Comparison of ENCODE assay signal across 21 cellular contexts in genomic region chr17:63967953-63968352, GRCh38. TPM values are rescaled to one million over a fixed set of nuclear protein-coding genes. Genes with fewer than 3 reads are reported as not detected.
DNase-seq lines count a peak whose midpoint lies in the region; ATAC-seq and TF ChIP-seq lines count a peak whose summit lies in the region.
"Had no signal": no experiment of that assay in that cellular context is flagged by ENCODE, and none has a peak within 500 bp of the region (broad histone marks: within the 10 kb centered on the region; RNA-seq: fewer than 3 reads in every experiment).

No MANE protein-coding gene starts in this region.

- H3K9me3 ChIP-seq in vagina = no peaks in the 10 kb centered on the region
- H3K9me3 ChIP-seq: BLaER1 treated with 17β-estradiol and CSF1 and Interleukin-3, amounts not matched to agents 10 nM and 100 nM; colonic mucosa; heart left ventricle; transverse colon had no signal

- peaks cover 19% of the 10 kb centered on the region for H3K4me1 Mint-ChIP-seq in activated CD4-positive, alpha-beta T cell treated with anti-CD3 and anti-CD28 coated beads for 36 hours
- peaks cover 12% of the 10 kb centered on the region for H3K4me1 Mint-ChIP-seq in activated CD4-positive, alpha-beta T cell treated with anti-CD3 and anti-CD28 coated beads, Interleukin-2, amount 10 ng/mL, durations not matched to agents 7 days and 5 days
- H3K4me1 Mint-ChIP-seq: brain had no signal

- POLR2A ChIA-PET in activated CD4-positive, alpha-beta T cell treated with anti-CD3 and anti-CD28 coated beads for 36 hours (lab: Charles Lee) = no interaction called here
- POLR2A ChIA-PET in activated CD4-positive, alpha-beta T cell treated with anti-CD3 and anti-CD28 coated beads, Interleukin-2, amount 10 ng/mL, durations not matched to agents 7 days and 5 days (lab: Charles Lee) = no interaction called here

- peak; percentile 68 for ATAC-seq in activated CD4-positive, alpha-beta T cell treated with anti-CD3 and anti-CD28 coated beads for 36 hours
- ATAC-seq: heart left ventricle; stimulated activated naive B cell treated with anti-CD40 and anti-IgM and Interleukin-4, amounts not matched to agents 10 μg/mL and 1 μg/mL and 100 μg/mL, for 72 hours; T-helper 17 cell had no signal

- no peak for TF ChIP-seq POLR2A in vagina (IDR thresholded peaks at IDR 0.05)

- H3K36me3 ChIP-seq in vagina = no peaks in the 10 kb centered on the region
- H3K36me3 ChIP-seq: BLaER1 treated with 17β-estradiol and CSF1 and Interleukin-3, amounts not matched to agents 10 nM and 100 nM; colonic mucosa; heart left ventricle; transverse colon had no signal

- no peaks in the 10 kb centered on the region for H3K9me3 Mint-ChIP-seq in activated CD4-positive, alpha-beta T cell treated with anti-CD3 and anti-CD28 coated beads for 36 hours (ENCODE audit: low read depth)
- no peaks in the 10 kb centered on the region for H3K9me3 Mint-ChIP-seq in activated CD4-positive, alpha-beta T cell treated with anti-CD3 and anti-CD28 coated beads, Interleukin-2, amount 10 ng/mL, durations not matched to agents 7 days and 5 days
- H3K9me3 Mint-ChIP-seq: activated naive CD8-positive, alpha-beta T cell treated with anti-CD3 and anti-CD28 coated beads, Interleukin-2, amount 10 ng/mL, durations not matched to agents 7 days and 5 days; brain; immature natural killer cell; stimulated activated naive B cell treated with anti-CD40 and anti-IgM and Interleukin-4, amounts not matched to agents 10 μg/mL and 1 μg/mL and 100 μg/mL, for 72 hours had no signal

- H3K27ac Mint-ChIP-seq in activated CD4-positive, alpha-beta T cell treated with anti-CD3 and anti-CD28 coated beads for 36 hours = no peak overlapping the region
- no peak overlapping the region for H3K27ac Mint-ChIP-seq in activated CD4-positive, alpha-beta T cell treated with anti-CD3 and anti-CD28 coated beads, Interleukin-2, amount 10 ng/mL, durations not matched to agents 7 days and 5 days
- H3K27ac Mint-ChIP-seq: activated naive CD8-positive, alpha-beta T cell treated with anti-CD3 and anti-CD28 coated beads, Interleukin-2, amount 10 ng/mL, durations not matched to agents 7 days and 5 days; brain; stimulated activated naive B cell treated with anti-CD40 and anti-IgM and Interleukin-4, amounts not matched to agents 10 μg/mL and 1 μg/mL and 100 μg/mL, for 72 hours; T-helper 17 cell had no signal

- H3K4me3 ChIP-seq in vagina = no peak overlapping the region
- H3K4me3 ChIP-seq: BLaER1 treated with 17β-estradiol and CSF1 and Interleukin-3, amounts not matched to agents 10 nM and 100 nM; colonic mucosa; heart left ventricle; transverse colon had no signal

- CTCF ChIA-PET in activated CD4-positive, alpha-beta T cell treated with anti-CD3 and anti-CD28 coated beads for 36 hours (lab: Charles Lee) = interaction anchor here (0.8 to 2.0 kb wide), 6 partner anchors 11 to 75 kb away, joined by 3 to 5 read pairs (median 4); partner anchors contain the start of gene CSHL1
- CTCF ChIA-PET in activated CD4-positive, alpha-beta T cell treated with anti-CD3 and anti-CD28 coated beads, Interleukin-2, amount 10 ng/mL, durations not matched to agents 7 days and 5 days (lab: Charles Lee) = interaction anchor here (0.8 to 3.4 kb wide), 4 partner anchors 18 to 87 kb away, joined by 3 to 12 read pairs (median 3); partner anchors contain the start of gene GH2

- H3K27ac ChIP-seq in vagina = no peak overlapping the region
- H3K27ac ChIP-seq: BLaER1 treated with 17β-estradiol and CSF1 and Interleukin-3, amounts not matched to agents 10 nM and 100 nM; colonic mucosa; heart left ventricle; KMS-11; transverse colon had no signal

- intact Hi-C loops in activated CD4-positive, alpha-beta T cell treated with anti-CD3 and anti-CD28 coated beads for 36 hours (cut with DNase I, micrococcal nuclease) = no loop called here
- intact Hi-C loops in vagina (cut with DNase I) = no loop called here

- no peaks in the 10 kb centered on the region for H3K27me3 Mint-ChIP-seq in activated CD4-positive, alpha-beta T cell treated with anti-CD3 and anti-CD28 coated beads for 36 hours
- peaks cover 1% of the 10 kb centered on the region for H3K27me3 Mint-ChIP-seq in activated CD4-positive, alpha-beta T cell treated with anti-CD3 and anti-CD28 coated beads, Interleukin-2, amount 10 ng/mL, durations not matched to agents 7 days and 5 days
- H3K27me3 Mint-ChIP-seq: brain; stimulated activated naive B cell treated with anti-CD40 and anti-IgM and Interleukin-4, amounts not matched to agents 10 μg/mL and 1 μg/mL and 100 μg/mL, for 72 hours; T-helper 17 cell had no signal

- H3K4me3 Mint-ChIP-seq in activated CD4-positive, alpha-beta T cell treated with anti-CD3 and anti-CD28 coated beads for 36 hours = no peak overlapping the region
- H3K4me3 Mint-ChIP-seq in activated CD4-positive, alpha-beta T cell treated with anti-CD3 and anti-CD28 coated beads, Interleukin-2, amount 10 ng/mL, durations not matched to agents 7 days and 5 days = no peak overlapping the region
- H3K4me3 Mint-ChIP-seq: activated naive CD8-positive, alpha-beta T cell treated with anti-CD3 and anti-CD28 coated beads, Interleukin-2, amount 10 ng/mL, durations not matched to agents 7 days and 5 days; brain; stimulated activated naive B cell treated with anti-CD40 and anti-IgM and Interleukin-4, amounts not matched to agents 10 μg/mL and 1 μg/mL and 100 μg/mL, for 72 hours; T-helper 17 cell had no signal

- DNase-seq in activated CD4-positive, alpha-beta T cell treated with anti-CD3 and anti-CD28 coated beads for 36 hours = peak; percentile 72
- no peak for DNase-seq in activated CD4-positive, alpha-beta T cell treated with anti-CD3 and anti-CD28 coated beads, Interleukin-2, amount 10 ng/mL, durations not matched to agents 7 days and 5 days
- DNase-seq in Daoy (ENCODE audit: low read depth) = peak; percentile 49
- peak; percentile 33 for DNase-seq in SW480 (ENCODE audit: low spot score)
- DNase-seq in vagina (ENCODE audit: extremely low spot score in 2 of 2) = no peak
- no peak for DNase-seq in DMS79 (lab: John Stamatoyannopoulos, UW)
- DNase-seq: activated naive CD8-positive, alpha-beta T cell treated with anti-CD3 and anti-CD28 coated beads, Interleukin-2, amount 10 ng/mL, durations not matched to agents 7 days and 5 days; colonic mucosa; heart left ventricle; immature natural killer cell; NCI-H526 treated with DMSO at 0.1 percent for 48 hours; SIG-M5; stimulated activated naive B cell treated with anti-CD40 and anti-IgM and Interleukin-4, amounts not matched to agents 10 μg/mL and 1 μg/mL and 100 μg/mL, for 72 hours; T-helper 17 cell; transverse colon had no signal

- TF ChIP-seq CTCF in vagina (IDR thresholded peaks at IDR 0.05) = no peak

- H3K27me3 ChIP-seq in vagina = no peaks in the 10 kb centered on the region
- H3K27me3 ChIP-seq: BLaER1 treated with 17β-estradiol and CSF1 and Interleukin-3, amounts not matched to agents 10 nM and 100 nM; colonic mucosa; heart left ventricle; transverse colon had no signal

- no peaks in the 10 kb centered on the region for H3K36me3 Mint-ChIP-seq in activated CD4-positive, alpha-beta T cell treated with anti-CD3 and anti-CD28 coated beads for 36 hours (ENCODE audit: low read depth)
- no peaks in the 10 kb centered on the region for H3K36me3 Mint-ChIP-seq in activated CD4-positive, alpha-beta T cell treated with anti-CD3 and anti-CD28 coated beads, Interleukin-2, amount 10 ng/mL, durations not matched to agents 7 days and 5 days (ENCODE audit: low read depth)
- H3K36me3 Mint-ChIP-seq: activated naive CD8-positive, alpha-beta T cell treated with anti-CD3 and anti-CD28 coated beads, Interleukin-2, amount 10 ng/mL, durations not matched to agents 7 days and 5 days; brain; immature natural killer cell; stimulated activated naive B cell treated with anti-CD40 and anti-IgM and Interleukin-4, amounts not matched to agents 10 μg/mL and 1 μg/mL and 100 μg/mL, for 72 hours had no signal

- no peaks in the 10 kb centered on the region for H3K4me1 ChIP-seq in vagina
- H3K4me1 ChIP-seq: colonic mucosa, transverse colon had no signal

RNA-seq across cellular contexts. Expression of gene SCN4A, which starts 4.8 kb away (rescaled TPM):
- total RNA-seq in activated CD4-positive, alpha-beta T cell treated with anti-CD3 and anti-CD28 coated beads for 36 hours = under 1 TPM; 0.21 to 0.50 TPM
- under 1 TPM; 0.04 to 0.17 TPM for total RNA-seq in activated CD4-positive, alpha-beta T cell treated with anti-CD3 and anti-CD28 coated beads, Interleukin-2, amount 10 ng/mL, durations not matched to agents 7 days and 5 days
- 0.06 TPM in 1 of 2 replicates, not detected in the other for total RNA-seq in Daoy (2014; rRNA removed; shearing (Covaris generic))
- 0.98 TPM for total RNA-seq in vagina
- total RNA-seq: activated naive CD8-positive, alpha-beta T cell treated with anti-CD3 and anti-CD28 coated beads, Interleukin-2, amount 10 ng/mL, durations not matched to agents 7 days and 5 days had no signal

RNA-seq across cellular contexts. Expression of gene PRR29, which starts 30.2 kb away (rescaled TPM):
- total RNA-seq in activated CD4-positive, alpha-beta T cell treated with anti-CD3 and anti-CD28 coated beads for 36 hours = 1 to 10 TPM; 1.0 to 1.5 TPM
- 1 to 10 TPM; 3.8 TPM for total RNA-seq in activated CD4-positive, alpha-beta T cell treated with anti-CD3 and anti-CD28 coated beads, Interleukin-2, amount 10 ng/mL, durations not matched to agents 7 days and 5 days
- total RNA-seq in Daoy (2014; rRNA removed; shearing (Covaris generic)) = 0.17 and 1.1 TPM in 2 replicates
- total RNA-seq in vagina = not detected
- total RNA-seq: A673, transverse colon had no signal

RNA-seq across cellular contexts. Expression of gene CD79B, which starts 35.8 kb away (rescaled TPM):
- 10 to 100 TPM; 19.8 to 28.0 TPM for total RNA-seq in activated CD4-positive, alpha-beta T cell treated with anti-CD3 and anti-CD28 coated beads for 36 hours
- total RNA-seq in activated CD4-positive, alpha-beta T cell treated with anti-CD3 and anti-CD28 coated beads, Interleukin-2, amount 10 ng/mL, durations not matched to agents 7 days and 5 days = 10 to 100 TPM; 34.6 to 39.9 TPM
- total RNA-seq in Daoy (2014; rRNA removed; shearing (Covaris generic)) = 2.6 TPM in 1 of 2 replicates, not detected in the other
- 3.9 TPM for total RNA-seq in vagina

RNA-seq across cellular contexts. Expression of gene GH1, which starts 49.3 kb away (rescaled TPM):
- under 1 TPM in 1 of 2 experiments, not detected in 1; 0.28 TPM for total RNA-seq in activated CD4-positive, alpha-beta T cell treated with anti-CD3 and anti-CD28 coated beads for 36 hours
- total RNA-seq in activated CD4-positive, alpha-beta T cell treated with anti-CD3 and anti-CD28 coated beads, Interleukin-2, amount 10 ng/mL, durations not matched to agents 7 days and 5 days = not detected
- not detected in 2 replicates for total RNA-seq in Daoy (2014; rRNA removed; shearing (Covaris generic))
- not detected for total RNA-seq in vagina
- total RNA-seq: A673; activated naive CD8-positive, alpha-beta T cell treated with anti-CD3 and anti-CD28 coated beads, Interleukin-2, amount 10 ng/mL, durations not matched to agents 7 days and 5 days; colonic mucosa; heart left ventricle; liver; mucosa of gallbladder; T-helper 17 cell; transverse colon had no signal

RNA-seq across cellular contexts. Expression of gene ICAM2, which starts 52.5 kb away (rescaled TPM):
- 10 to 100 TPM; 46.6 to 49.0 TPM for total RNA-seq in activated CD4-positive, alpha-beta T cell treated with anti-CD3 and anti-CD28 coated beads for 36 hours
- total RNA-seq in activated CD4-positive, alpha-beta T cell treated with anti-CD3 and anti-CD28 coated beads, Interleukin-2, amount 10 ng/mL, durations not matched to agents 7 days and 5 days = 100 to 1,000 TPM; 113 to 116 TPM
- total RNA-seq in Daoy (2014; rRNA removed; shearing (Covaris generic)) = 5.0 and 7.7 TPM in 2 replicates
- total RNA-seq in vagina = 55.7 TPM

Comparison
In these comparisons a context has a peak if more than half of its experiments do, and no peak if none do; other contexts are left out.
1. DNase-seq: peak in activated CD4-positive, alpha-beta T cell treated with anti-CD3 and anti-CD28 coated beads for 36 hours (single experiment), Daoy (single experiment) and SW480 (single experiment); none in activated CD4-positive, alpha-beta T cell treated with anti-CD3 and anti-CD28 coated beads, Interleukin-2, amount 10 ng/mL, durations not matched to agents 7 days and 5 days (single experiment), vagina (0 of 2) and DMS79 (single experiment).